In genomic region chr19:3617463-3617862, GRCh38 we compare ENCODE assay signal across 17 cellular contexts. TPM values are rescaled to one million over a fixed set of nuclear protein-coding genes. Genes with fewer than 3 reads are reported as not detected.
DNase-seq lines count a peak whose midpoint lies in the region; ATAC-seq and TF ChIP-seq lines count a peak whose summit lies in the region.
"Had no signal": no experiment of that assay in that cellular context is flagged by ENCODE, and none has a peak within 500 bp of the region (broad histone marks: within the 10 kb centered on the region; RNA-seq: fewer than 3 reads in every experiment).

No MANE protein-coding gene starts in this region.

- TF ChIP-seq CTCF in CD14-positive monocyte (IDR thresholded peaks at IDR 0.05) = no peak
- TF ChIP-seq CTCF in DND-41 (IDR thresholded peaks at IDR 0.05; ENCODE audit: borderline replicate concordance, extremely low read depth, low read length, poor library complexity, severe bottlenecking) = no peak
- TF ChIP-seq CTCF in activated CD8-positive, alpha-beta T cell treated with anti-CD3 and anti-CD28 coated beads for 36 hours (IDR thresholded peaks at IDR 0.05) = no peak
- no peak for TF ChIP-seq CTCF in lower lobe of right lung (IDR thresholded peaks at IDR 0.05)

- H3K36me3 ChIP-seq in DND-41 (ENCODE audit: insufficient read depth, low read length) (peaks cover 66% of the 10 kb centered on the region), lower lobe of right lung (peaks cover 65% of the 10 kb centered on the region)
- H3K36me3 ChIP-seq: cardiac muscle cell, MG63 had no signal

- H3K27ac Mint-ChIP-seq in CD14-positive monocyte = no peak overlapping the region
- H3K27ac Mint-ChIP-seq in activated CD8-positive, alpha-beta T cell treated with anti-CD3 and anti-CD28 coated beads for 36 hours = no peak overlapping the region
- H3K27ac Mint-ChIP-seq: activated naive CD8-positive, alpha-beta T cell treated with anti-CD3 and anti-CD28 coated beads, Interleukin-2, amount 50 U/mL, for 24 hours had no signal

- H3K27me3 ChIP-seq in DND-41 (ENCODE audit: insufficient read depth, low read length, poor library complexity) = no peaks in the 10 kb centered on the region
- no peaks in the 10 kb centered on the region for H3K27me3 ChIP-seq in lower lobe of right lung (ENCODE audit: low read depth)
- H3K27me3 ChIP-seq: cardiac muscle cell, MG63 had no signal

- DNase-seq in CD14-positive monocyte (ENCODE audit: low spot score) (peak; percentile 39), DND-41 (no peak), lower lobe of right lung (no peak), occipital lobe (lab: John Stamatoyannopoulos, UW) (no peak), NCI-H524 (lab: John Stamatoyannopoulos, UW) (no peak)
- DNase-seq in activated CD8-positive, alpha-beta T cell treated with anti-CD3 and anti-CD28 coated beads for 36 hours = peak; percentile 32
- DNase-seq: activated naive CD8-positive, alpha-beta T cell treated with anti-CD3 and anti-CD28 coated beads, Interleukin-2, amount 50 U/mL, for 24 hours; EL; islet precursor cell; MG63; NCI-H2107; posterior cingulate gyrus; SHP77 treated with DMSO at 0.1 percent for 48 hours had no signal

- H3K4me2 ChIP-seq in DND-41 (ENCODE audit: insufficient read depth, low read length) = no peak overlapping the region

- H3K4me1 ChIP-seq in DND-41 (ENCODE audit: insufficient read depth, low read length) = no peaks in the 10 kb centered on the region
- H3K4me1 ChIP-seq in lower lobe of right lung = peaks cover 12% of the 10 kb centered on the region

- peaks cover 5% of the 10 kb centered on the region; the same call in 1 of the 2 replicates for H4K20me1 ChIP-seq in DND-41 (ENCODE audit: insufficient read depth, low read length)

- H3K9me3 ChIP-seq in DND-41 (ENCODE audit: insufficient read depth, low read length, severe bottlenecking) = no peaks in the 10 kb centered on the region
- H3K9me3 ChIP-seq in lower lobe of right lung = no peaks in the 10 kb centered on the region
- H3K9me3 ChIP-seq: MG63, thoracic aorta had no signal

- no peak overlapping the region for H2AFZ ChIP-seq in DND-41 (ENCODE audit: low read depth, low read length)

- peaks cover 3% of the 10 kb centered on the region; the same call in 1 of the 2 replicates for H3K79me2 ChIP-seq in DND-41 (ENCODE audit: insufficient read depth, low read length)

- no peak overlapping the region for H3K9ac ChIP-seq in DND-41 (ENCODE audit: low read depth, low read length)

- H3K27ac ChIP-seq in DND-41 (ENCODE audit: low read length) (no peak overlapping the region), lower lobe of right lung (no peak overlapping the region)
- H3K27ac ChIP-seq: C4-2B, cardiac muscle cell, thoracic aorta had no signal

- H3K4me3 ChIP-seq in DND-41 (ENCODE audit: low read depth in 1 of 2, low read length in 2 of 2) (no peak overlapping the region), lower lobe of right lung (peak overlapping the region; percentile 10)
- H3K4me3 ChIP-seq: cardiac muscle cell, MG63 had no signal

- POLR2A ChIA-PET in activated CD8-positive, alpha-beta T cell treated with anti-CD3 and anti-CD28 coated beads for 36 hours (lab: Charles Lee) = interaction anchor here (0.6 kb wide), 1 partner anchor 1297 kb away, joined by 3 read pairs; no protein-coding TSS in a partner anchor

- intact Hi-C loops in CD14-positive monocyte (cut with micrococcal nuclease) (loop anchor here in 1 of 2 donors (5.0 kb wide), 1 partner anchor 70 kb away; no protein-coding TSS in a partner anchor), lower lobe of right lung (cut with DNase I) (no loop called here)
- intact Hi-C loops in activated CD8-positive, alpha-beta T cell treated with anti-CD3 and anti-CD28 coated beads for 36 hours (cut with micrococcal nuclease) = no loop called here

- H3K4me3 Mint-ChIP-seq in CD14-positive monocyte = no peak overlapping the region
- H3K4me3 Mint-ChIP-seq in activated CD8-positive, alpha-beta T cell treated with anti-CD3 and anti-CD28 coated beads for 36 hours = no peak overlapping the region
- H3K4me3 Mint-ChIP-seq: activated naive CD8-positive, alpha-beta T cell treated with anti-CD3 and anti-CD28 coated beads, Interleukin-2, amount 50 U/mL, for 24 hours had no signal

- no peaks in the 10 kb centered on the region for H3K27me3 Mint-ChIP-seq in CD14-positive monocyte (ENCODE audit: low read depth in 3 of 3)
- no peaks in the 10 kb centered on the region for H3K27me3 Mint-ChIP-seq in activated CD8-positive, alpha-beta T cell treated with anti-CD3 and anti-CD28 coated beads for 36 hours
- H3K27me3 Mint-ChIP-seq: activated naive CD8-positive, alpha-beta T cell treated with anti-CD3 and anti-CD28 coated beads, Interleukin-2, amount 50 U/mL, for 24 hours had no signal

- CTCF ChIA-PET in activated CD8-positive, alpha-beta T cell treated with anti-CD3 and anti-CD28 coated beads for 36 hours (lab: Charles Lee) = interaction anchor here (0.6 to 4.1 kb wide), 3 partner anchors 32 to 80 kb away, joined by 3 to 16 read pairs (median 4); partner anchors contain the start of gene GIPC3

- ATAC-seq in DND-41 (ENCODE audit: insufficient read depth, low read depth) (0 out of 3 replicates have a peak, but pooled peaks have one; percentile 22), lower lobe of right lung (no peak), GM21526 (IDR thresholded peaks at IDR 0.05; ENCODE audit: low FRiP score, unreplicated experiment) (no peak)
- ATAC-seq in activated CD8-positive, alpha-beta T cell treated with anti-CD3 and anti-CD28 coated beads for 36 hours = peak; percentile 65

- peaks cover 27 to 71% of the 10 kb centered on the region in 2 donors for H3K36me3 Mint-ChIP-seq in CD14-positive monocyte
- H3K36me3 Mint-ChIP-seq in activated CD8-positive, alpha-beta T cell treated with anti-CD3 and anti-CD28 coated beads for 36 hours (ENCODE audit: low read depth) = peaks cover 4% of the 10 kb centered on the region

- H3K4me1 Mint-ChIP-seq in CD14-positive monocyte = peaks cover 9% of the 10 kb centered on the region
- peaks cover 9% of the 10 kb centered on the region for H3K4me1 Mint-ChIP-seq in activated CD8-positive, alpha-beta T cell treated with anti-CD3 and anti-CD28 coated beads for 36 hours (ENCODE audit: low read depth)

- H3K9me3 Mint-ChIP-seq in CD14-positive monocyte = peaks cover 0 to 2% (median 0%) of the 10 kb centered on the region in 7 donors
- H3K9me3 Mint-ChIP-seq in activated CD8-positive, alpha-beta T cell treated with anti-CD3 and anti-CD28 coated beads for 36 hours = no peaks in the 10 kb centered on the region
- H3K9me3 Mint-ChIP-seq: activated naive CD8-positive, alpha-beta T cell treated with anti-CD3 and anti-CD28 coated beads, Interleukin-2, amount 50 U/mL, for 24 hours had no signal

RNA-seq across cellular contexts. Expression of gene CACTIN, which starts 9.1 kb away (rescaled TPM):
- 1 to 10 TPM; 2.5 to 3.0 TPM for polyA plus RNA-seq in CD14-positive monocyte
- 10 to 100 TPM; 25.9 to 28.5 TPM for total RNA-seq in activated CD8-positive, alpha-beta T cell treated with anti-CD3 and anti-CD28 coated beads for 36 hours
- total RNA-seq in lower lobe of right lung (20.3 TPM), occipital lobe (19.8 TPM)

RNA-seq across cellular contexts. Expression of gene TBXA2R, which starts 10.8 kb away (rescaled TPM):
- polyA plus RNA-seq in CD14-positive monocyte = under 1 TPM in 1 of 2 donors, not detected in 1; 0.05 TPM
- total RNA-seq in activated CD8-positive, alpha-beta T cell treated with anti-CD3 and anti-CD28 coated beads for 36 hours = 1 to 10 TPM; 2.7 to 3.0 TPM
- total RNA-seq in lower lobe of right lung = 4.9 TPM
- total RNA-seq in occipital lobe = 0.78 TPM

RNA-seq across cellular contexts. Expression of gene GIPC3, which starts 32.2 kb away (rescaled TPM):
- under 1 TPM in 1 of 2 donors, not detected in 1; 0.03 TPM for polyA plus RNA-seq in CD14-positive monocyte
- total RNA-seq in activated CD8-positive, alpha-beta T cell treated with anti-CD3 and anti-CD28 coated beads for 36 hours = under 1 TPM; 0.09 to 0.14 TPM
- total RNA-seq in lower lobe of right lung = 4.2 TPM
- total RNA-seq in occipital lobe = not detected

RNA-seq across cellular contexts. Expression of gene HMG20B, which starts 44.7 kb away (rescaled TPM):
- polyA plus RNA-seq in CD14-positive monocyte = 10 to 100 TPM; 52.4 to 58.8 TPM
- total RNA-seq in activated CD8-positive, alpha-beta T cell treated with anti-CD3 and anti-CD28 coated beads for 36 hours = 10 to 100 TPM; 42.7 to 47.3 TPM
- 60.9 TPM for total RNA-seq in lower lobe of right lung
- total RNA-seq in occipital lobe = 9.4 TPM

Comparison
In these comparisons a context has a peak if more than half of its experiments do, and no peak if none do; other contexts are left out.
1. DNase-seq: peak in CD14-positive monocyte (single experiment) and activated CD8-positive, alpha-beta T cell treated with anti-CD3 and anti-CD28 coated beads for 36 hours (single experiment); none in DND-41 (single experiment), lower lobe of right lung (single experiment), occipital lobe (single experiment) and NCI-H524 (0 of 2).
2. ATAC-seq: peak in DND-41 (single experiment) and activated CD8-positive, alpha-beta T cell treated with anti-CD3 and anti-CD28 coated beads for 36 hours (single experiment); none in lower lobe of right lung (0 of 2) and GM21526 (single experiment).